In the genomic region with DNA sequence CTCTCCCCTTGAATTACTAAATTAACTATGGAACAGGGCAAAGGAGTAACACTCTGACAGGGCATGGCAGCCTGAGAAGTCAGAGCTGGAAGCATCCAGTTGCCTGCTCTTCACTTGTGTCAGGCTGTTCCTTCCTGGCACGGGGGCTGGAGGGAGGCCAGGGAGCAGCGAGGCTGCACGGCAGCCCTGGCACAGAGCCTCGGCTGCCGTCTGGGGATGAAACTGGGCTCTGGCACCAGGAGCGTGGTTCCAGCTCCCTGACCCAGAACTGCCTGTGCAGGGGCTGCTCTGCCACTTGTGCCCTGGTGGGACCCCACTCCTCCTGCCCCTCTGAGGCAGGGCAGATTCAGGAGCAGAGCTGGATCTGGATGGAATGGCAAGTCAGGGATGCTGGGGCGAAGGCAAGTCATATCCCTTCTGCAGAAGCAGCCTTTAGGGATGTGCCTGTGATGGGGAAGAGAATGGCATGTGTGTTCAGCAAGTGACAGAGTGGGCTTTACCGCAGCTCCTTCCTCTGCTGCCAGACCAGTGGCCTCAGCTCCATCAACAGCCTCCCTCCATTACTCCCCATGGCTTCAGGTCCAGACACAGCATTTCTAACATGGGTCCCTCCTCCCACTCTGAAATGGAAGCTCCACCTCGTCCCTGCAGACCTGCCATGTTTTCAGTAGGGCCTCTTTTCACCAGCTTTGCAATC, we compare ENCODE assay signal across 1 cellular context.
TF ChIP-seq lines count a peak whose summit lies in the region.

No MANE protein-coding gene starts in this region.

TF ChIP-seq in HEK293, 187 proteins besides CTCF, POLR2A, EP300 and RAD21 (continued from another document):
- peak; percentile 36; the same call in 1 of the 2 replicates for TF ChIP-seq ZNF600 (tag by site-specific recombination; IDR thresholded peaks at IDR 0.05)
- TF ChIP-seq, protein P1, sequence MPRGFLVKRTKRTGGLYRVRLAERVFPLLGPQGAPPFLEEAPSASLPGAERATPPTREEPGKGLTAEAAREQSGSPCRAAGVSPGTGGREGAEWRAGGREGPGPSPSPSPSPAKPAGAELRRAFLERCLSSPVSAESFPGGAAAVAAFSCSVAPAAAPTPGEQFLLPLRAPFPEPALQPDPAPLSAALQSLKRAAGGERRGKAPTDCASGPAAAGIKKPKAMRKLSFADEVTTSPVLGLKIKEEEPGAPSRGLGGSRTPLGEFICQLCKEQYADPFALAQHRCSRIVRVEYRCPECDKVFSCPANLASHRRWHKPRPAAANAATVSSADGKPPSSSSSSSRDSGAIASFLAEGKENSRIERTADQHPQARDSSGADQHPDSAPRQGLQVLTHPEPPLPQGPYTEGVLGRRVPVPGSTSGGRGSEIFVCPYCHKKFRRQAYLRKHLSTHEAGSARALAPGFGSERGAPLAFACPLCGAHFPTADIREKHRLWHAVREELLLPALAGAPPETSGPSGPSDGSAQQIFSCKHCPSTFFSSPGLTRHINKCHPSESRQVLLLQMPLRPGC (tag by site-specific recombination; IDR thresholded peaks at IDR 0.05): no peak
TF ChIP-seq in HEK293: peak in this region for 2.
